Comparison of ENCODE assay signal across 1 cellular context in the genomic region with DNA sequence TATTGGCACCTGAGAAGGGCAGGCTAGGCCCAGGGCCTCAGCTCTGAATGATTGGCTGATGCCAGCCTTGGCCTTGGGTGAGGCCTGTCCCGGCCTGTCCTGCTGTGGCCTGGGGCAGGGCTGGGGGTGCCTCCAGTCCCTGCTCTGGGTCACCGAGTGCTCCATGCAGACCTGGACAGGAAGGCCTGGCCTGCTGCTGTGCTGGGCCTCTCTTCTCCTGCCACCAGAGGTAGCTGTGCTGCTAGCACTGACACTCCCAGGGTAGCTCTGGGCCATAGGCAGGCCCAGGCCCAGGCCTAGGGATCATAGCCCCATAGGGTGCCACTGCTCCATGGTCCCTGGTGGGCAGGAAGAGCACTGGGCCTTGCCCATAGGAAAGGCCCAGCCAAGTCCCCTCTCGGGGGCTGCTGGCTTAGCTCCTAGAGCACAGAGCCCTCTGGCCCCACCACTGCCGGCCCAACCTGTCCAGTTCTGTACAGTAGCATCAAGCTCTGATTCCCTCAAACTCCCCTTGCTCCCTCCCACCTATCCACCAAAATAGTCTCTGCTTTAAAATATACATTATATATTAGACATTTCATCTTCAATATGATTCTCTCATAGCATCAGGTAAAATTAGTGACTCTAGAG.
TF ChIP-seq lines count a peak whose summit lies in the region.

No MANE protein-coding gene starts in this region.

TF ChIP-seq in GM23338, 12 proteins besides CTCF, POLR2A, EP300 and RAD21 (continued from another document):
- TF ChIP-seq, protein P1, sequence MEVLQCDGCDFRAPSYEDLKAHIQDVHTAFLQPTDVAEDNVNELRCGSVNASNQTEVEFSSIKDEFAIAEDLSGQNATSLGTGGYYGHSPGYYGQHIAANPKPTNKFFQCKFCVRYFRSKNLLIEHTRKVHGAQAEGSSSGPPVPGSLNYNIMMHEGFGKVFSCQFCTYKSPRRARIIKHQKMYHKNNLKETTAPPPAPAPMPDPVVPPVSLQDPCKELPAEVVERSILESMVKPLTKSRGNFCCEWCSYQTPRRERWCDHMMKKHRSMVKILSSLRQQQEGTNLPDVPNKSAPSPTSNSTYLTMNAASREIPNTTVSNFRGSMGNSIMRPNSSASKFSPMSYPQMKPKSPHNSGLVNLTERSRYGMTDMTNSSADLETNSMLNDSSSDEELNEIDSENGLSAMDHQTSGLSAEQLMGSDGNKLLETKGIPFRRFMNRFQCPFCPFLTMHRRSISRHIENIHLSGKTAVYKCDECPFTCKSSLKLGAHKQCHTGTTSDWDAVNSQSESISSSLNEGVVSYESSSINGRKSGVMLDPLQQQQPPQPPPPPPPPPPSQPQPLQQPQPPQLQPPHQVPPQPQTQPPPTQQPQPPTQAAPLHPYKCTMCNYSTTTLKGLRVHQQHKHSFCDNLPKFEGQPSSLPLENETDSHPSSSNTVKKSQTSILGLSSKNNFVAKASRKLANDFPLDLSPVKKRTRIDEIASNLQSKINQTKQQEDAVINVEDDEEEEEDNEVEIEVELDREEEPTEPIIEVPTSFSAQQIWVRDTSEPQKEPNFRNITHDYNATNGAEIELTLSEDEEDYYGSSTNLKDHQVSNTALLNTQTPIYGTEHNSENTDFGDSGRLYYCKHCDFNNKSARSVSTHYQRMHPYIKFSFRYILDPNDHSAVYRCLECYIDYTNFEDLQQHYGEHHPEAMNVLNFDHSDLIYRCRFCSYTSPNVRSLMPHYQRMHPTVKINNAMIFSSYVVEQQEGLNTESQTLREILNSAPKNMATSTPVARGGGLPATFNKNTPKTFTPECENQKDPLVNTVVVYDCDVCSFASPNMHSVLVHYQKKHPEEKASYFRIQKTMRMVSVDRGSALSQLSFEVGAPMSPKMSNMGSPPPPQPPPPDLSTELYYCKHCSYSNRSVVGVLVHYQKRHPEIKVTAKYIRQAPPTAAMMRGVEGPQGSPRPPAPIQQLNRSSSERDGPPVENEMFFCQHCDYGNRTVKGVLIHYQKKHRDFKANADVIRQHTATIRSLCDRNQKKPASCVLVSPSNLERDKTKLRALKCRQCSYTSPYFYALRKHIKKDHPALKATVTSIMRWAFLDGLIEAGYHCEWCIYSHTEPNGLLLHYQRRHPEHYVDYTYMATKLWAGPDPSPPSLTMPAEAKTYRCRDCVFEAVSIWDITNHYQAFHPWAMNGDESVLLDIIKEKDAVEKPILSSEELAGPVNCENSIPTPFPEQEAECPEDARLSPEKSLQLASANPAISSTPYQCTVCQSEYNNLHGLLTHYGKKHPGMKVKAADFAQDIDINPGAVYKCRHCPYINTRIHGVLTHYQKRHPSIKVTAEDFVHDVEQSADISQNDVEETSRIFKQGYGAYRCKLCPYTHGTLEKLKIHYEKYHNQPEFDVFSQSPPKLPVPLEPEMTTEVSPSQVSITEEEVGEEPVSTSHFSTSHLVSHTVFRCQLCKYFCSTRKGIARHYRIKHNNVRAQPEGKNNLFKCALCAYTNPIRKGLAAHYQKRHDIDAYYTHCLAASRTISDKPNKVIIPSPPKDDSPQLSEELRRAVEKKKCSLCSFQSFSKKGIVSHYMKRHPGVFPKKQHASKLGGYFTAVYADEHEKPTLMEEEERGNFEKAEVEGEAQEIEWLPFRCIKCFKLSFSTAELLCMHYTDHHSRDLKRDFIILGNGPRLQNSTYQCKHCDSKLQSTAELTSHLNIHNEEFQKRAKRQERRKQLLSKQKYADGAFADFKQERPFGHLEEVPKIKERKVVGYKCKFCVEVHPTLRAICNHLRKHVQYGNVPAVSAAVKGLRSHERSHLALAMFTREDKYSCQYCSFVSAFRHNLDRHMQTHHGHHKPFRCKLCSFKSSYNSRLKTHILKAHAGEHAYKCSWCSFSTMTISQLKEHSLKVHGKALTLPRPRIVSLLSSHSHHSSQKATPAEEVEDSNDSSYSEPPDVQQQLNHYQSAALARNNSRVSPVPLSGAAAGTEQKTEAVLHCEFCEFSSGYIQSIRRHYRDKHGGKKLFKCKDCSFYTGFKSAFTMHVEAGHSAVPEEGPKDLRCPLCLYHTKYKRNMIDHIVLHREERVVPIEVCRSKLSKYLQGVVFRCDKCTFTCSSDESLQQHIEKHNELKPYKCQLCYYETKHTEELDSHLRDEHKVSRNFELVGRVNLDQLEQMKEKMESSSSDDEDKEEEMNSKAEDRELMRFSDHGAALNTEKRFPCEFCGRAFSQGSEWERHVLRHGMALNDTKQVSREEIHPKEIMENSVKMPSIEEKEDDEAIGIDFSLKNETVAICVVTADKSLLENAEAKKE (CRISPR knock-in tag; IDR thresholded peaks at IDR 0.05) = no peak
- TF ChIP-seq NANOG (IDR thresholded peaks at IDR 0.05; ENCODE audit: borderline replicate concordance) (no peak), JUNB (IDR thresholded peaks at IDR 0.05; ENCODE audit: unreplicated experiment) (no peak), STAT1 (IDR thresholded peaks at IDR 0.05; ENCODE audit: unreplicated experiment) (no peak), EZH2phosphoT487 (IDR thresholded peaks at IDR 0.05; ENCODE audit: unreplicated experiment) (no peak)
- TF ChIP-seq, protein P2, sequence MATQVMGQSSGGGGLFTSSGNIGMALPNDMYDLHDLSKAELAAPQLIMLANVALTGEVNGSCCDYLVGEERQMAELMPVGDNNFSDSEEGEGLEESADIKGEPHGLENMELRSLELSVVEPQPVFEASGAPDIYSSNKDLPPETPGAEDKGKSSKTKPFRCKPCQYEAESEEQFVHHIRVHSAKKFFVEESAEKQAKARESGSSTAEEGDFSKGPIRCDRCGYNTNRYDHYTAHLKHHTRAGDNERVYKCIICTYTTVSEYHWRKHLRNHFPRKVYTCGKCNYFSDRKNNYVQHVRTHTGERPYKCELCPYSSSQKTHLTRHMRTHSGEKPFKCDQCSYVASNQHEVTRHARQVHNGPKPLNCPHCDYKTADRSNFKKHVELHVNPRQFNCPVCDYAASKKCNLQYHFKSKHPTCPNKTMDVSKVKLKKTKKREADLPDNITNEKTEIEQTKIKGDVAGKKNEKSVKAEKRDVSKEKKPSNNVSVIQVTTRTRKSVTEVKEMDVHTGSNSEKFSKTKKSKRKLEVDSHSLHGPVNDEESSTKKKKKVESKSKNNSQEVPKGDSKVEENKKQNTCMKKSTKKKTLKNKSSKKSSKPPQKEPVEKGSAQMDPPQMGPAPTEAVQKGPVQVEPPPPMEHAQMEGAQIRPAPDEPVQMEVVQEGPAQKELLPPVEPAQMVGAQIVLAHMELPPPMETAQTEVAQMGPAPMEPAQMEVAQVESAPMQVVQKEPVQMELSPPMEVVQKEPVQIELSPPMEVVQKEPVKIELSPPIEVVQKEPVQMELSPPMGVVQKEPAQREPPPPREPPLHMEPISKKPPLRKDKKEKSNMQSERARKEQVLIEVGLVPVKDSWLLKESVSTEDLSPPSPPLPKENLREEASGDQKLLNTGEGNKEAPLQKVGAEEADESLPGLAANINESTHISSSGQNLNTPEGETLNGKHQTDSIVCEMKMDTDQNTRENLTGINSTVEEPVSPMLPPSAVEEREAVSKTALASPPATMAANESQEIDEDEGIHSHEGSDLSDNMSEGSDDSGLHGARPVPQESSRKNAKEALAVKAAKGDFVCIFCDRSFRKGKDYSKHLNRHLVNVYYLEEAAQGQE (IDR thresholded peaks at IDR 0.05; ENCODE audit: unreplicated experiment) = no peak
TF ChIP-seq in GM23338: peak in this region for 0.
